ENCODE assay signal across 1 cellular context in the genomic region with DNA sequence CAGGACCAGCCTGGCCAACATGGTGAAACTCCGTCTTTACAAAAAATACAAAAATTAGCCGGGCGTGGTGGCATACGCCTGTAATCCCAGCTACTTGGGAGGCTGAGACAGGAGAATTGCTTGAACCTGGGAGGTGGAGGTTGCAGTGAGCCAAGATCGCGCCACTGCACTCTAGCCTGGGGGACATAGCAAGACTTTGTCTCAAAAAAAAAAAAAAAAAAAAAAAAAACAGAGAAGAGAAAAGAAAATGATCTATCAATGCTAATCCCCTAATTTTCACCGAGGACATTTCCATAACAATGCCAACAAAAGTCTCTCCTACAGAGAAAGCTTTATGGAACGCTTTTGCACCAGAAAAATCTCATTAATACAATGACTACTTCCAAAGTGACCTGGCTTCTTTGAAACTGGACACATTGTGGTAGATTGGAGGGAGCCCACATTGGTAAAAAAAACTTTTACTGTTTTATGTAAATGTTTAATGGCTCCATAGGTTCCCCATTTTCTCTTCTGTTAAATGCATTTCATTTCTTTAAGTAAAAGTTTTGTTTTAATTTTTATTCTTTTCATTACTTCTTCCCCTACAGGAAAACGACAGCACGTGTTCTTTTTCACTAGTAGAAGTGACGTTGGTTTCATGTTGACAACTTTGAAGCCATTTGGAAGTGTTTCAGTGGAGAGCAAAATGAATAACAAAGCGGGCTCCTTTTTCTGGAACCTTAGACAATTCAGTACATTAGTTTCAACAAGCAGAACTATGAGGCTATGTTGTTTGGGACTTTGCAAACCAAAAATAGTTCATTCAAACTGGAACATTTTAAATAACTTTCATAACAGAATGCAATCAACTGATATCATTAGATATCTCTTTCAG.
TF ChIP-seq lines count a peak whose summit lies in the region.

No MANE protein-coding gene starts in this region.

TF ChIP-seq in HepG2, 621 proteins besides CTCF, POLR2A, EP300 and RAD21:
- peak; percentile 39; the same call in 1 of the 2 replicates for TF ChIP-seq ZNF563 (CRISPR knock-in tag; IDR thresholded peaks at IDR 0.05)
- TF ChIP-seq, protein P1, sequence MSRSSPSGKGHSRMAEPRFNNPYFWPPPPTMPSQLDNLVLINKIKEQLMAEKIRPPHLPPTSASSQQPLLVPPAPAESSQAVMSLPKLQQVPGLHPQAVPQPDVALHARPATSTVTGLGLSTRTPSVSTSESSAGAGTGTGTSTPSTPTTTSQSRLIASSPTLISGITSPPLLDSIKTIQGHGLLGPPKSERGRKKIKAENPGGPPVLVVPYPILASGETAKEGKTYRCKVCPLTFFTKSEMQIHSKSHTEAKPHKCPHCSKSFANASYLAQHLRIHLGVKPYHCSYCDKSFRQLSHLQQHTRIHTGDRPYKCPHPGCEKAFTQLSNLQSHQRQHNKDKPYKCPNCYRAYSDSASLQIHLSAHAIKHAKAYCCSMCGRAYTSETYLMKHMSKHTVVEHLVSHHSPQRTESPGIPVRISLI (CRISPR knock-in tag; IDR thresholded peaks at IDR 0.05; ENCODE audit: borderline replicate concordance): no peak
- 0 out of 2 replicates have a peak, but pooled peaks have one; percentile 53 for TF ChIP-seq ZNF790 (CRISPR knock-in tag; IDR thresholded peaks at IDR 0.05; ENCODE audit: borderline replicate concordance)
- TF ChIP-seq HES4 (CRISPR knock-in tag; IDR thresholded peaks at IDR 0.05; ENCODE audit: borderline replicate concordance): 0 out of 2 replicates have a peak, but pooled peaks have one; percentile 23
- 0 out of 2 replicates have a peak, but pooled peaks have one; percentile 5 for TF ChIP-seq ZNF567 (CRISPR knock-in tag; IDR thresholded peaks at IDR 0.05; ENCODE audit: borderline replicate concordance)
